ENCODE assay signal across 16 cellular contexts in genomic region chr6:112017760-112018537, GRCh38. TPM values are rescaled to one million over a fixed set of nuclear protein-coding genes. Genes with fewer than 3 reads are reported as not detected.
DNase-seq lines count a peak whose midpoint lies in the region; ATAC-seq and TF ChIP-seq lines count a peak whose summit lies in the region.
"Had no signal": no experiment of that assay in that cellular context is flagged by ENCODE, and none has a peak within 500 bp of the region (broad histone marks: within the 10 kb centered on the region; RNA-seq: fewer than 3 reads in every experiment).

No MANE protein-coding gene starts in this region.

- H2AFZ ChIP-seq in osteoblast (ENCODE audit: low read length) = peak overlapping the region; percentile 41

- H3K27ac ChIP-seq in osteoblast (ENCODE audit: low read depth, low read length) = peak overlapping the region; percentile 58

- no peaks in the 10 kb centered on the region for H3K27me3 Mint-ChIP-seq in stimulated activated naive CD8-positive, alpha-beta T cell treated with anti-CD3 and anti-CD28 coated beads, Interleukin-15, Interleukin-2, amounts not matched to agents 100 ng/mL and 50 ng/mL, for 24 hours
- no peaks in the 10 kb centered on the region for H3K27me3 Mint-ChIP-seq in activated naive CD8-positive, alpha-beta T cell treated with anti-CD3 and anti-CD28 coated beads, Interleukin-2, amount 50 U/mL, for 24 hours
- H3K27me3 Mint-ChIP-seq: natural killer cell treated with Interleukin-12 subunit alpha and Interleukin-12 subunit beta and Interleukin-15 and Interleukin-18, amount 100 ng/mL, for 72 hours had no signal

- peak overlapping the region; percentile 66 for H3K4me3 Mint-ChIP-seq in stimulated activated naive CD8-positive, alpha-beta T cell treated with anti-CD3 and anti-CD28 coated beads, Interleukin-15, Interleukin-2, amounts not matched to agents 100 ng/mL and 50 ng/mL, for 24 hours
- H3K4me3 Mint-ChIP-seq in activated naive CD8-positive, alpha-beta T cell treated with anti-CD3 and anti-CD28 coated beads, Interleukin-2, amount 50 U/mL, for 24 hours = peak overlapping the region; percentile 59
- H3K4me3 Mint-ChIP-seq: natural killer cell treated with Interleukin-12 subunit alpha and Interleukin-12 subunit beta and Interleukin-15 and Interleukin-18, amount 100 ng/mL, for 72 hours had no signal

- no peak for ATAC-seq in stimulated activated naive CD8-positive, alpha-beta T cell treated with anti-CD3 and anti-CD28 coated beads, Interleukin-15, Interleukin-2, amounts not matched to agents 100 U/mL and 50 U/mL, for 24 hours
- ATAC-seq in activated naive CD8-positive, alpha-beta T cell treated with anti-CD3 and anti-CD28 coated beads, Interleukin-2, amount 50 U/mL, for 24 hours = no peak
- no peak for ATAC-seq in GM21367 (IDR thresholded peaks at IDR 0.05; ENCODE audit: unreplicated experiment)
- ATAC-seq: natural killer cell treated with Interleukin-12 subunit alpha and Interleukin-12 subunit beta and Interleukin-15 and Interleukin-18, amount 100 ng/mL, for 72 hours had no signal

- H3K4me2 ChIP-seq in osteoblast (ENCODE audit: insufficient read depth, low read length) = peak overlapping the region; percentile 49

- H3K36me3 ChIP-seq in osteoblast (ENCODE audit: insufficient read depth, low read length) = no peaks in the 10 kb centered on the region

- H3K9me3 ChIP-seq in osteoblast (ENCODE audit: low read depth, low read length) = no peaks in the 10 kb centered on the region
- H3K9me3 ChIP-seq: Caco-2 had no signal

- no peak for DNase-seq in stimulated activated naive CD8-positive, alpha-beta T cell treated with anti-CD3 and anti-CD28 coated beads, Interleukin-15, Interleukin-2, amounts not matched to agents 100 U/mL and 50 U/mL, for 24 hours
- DNase-seq in activated naive CD8-positive, alpha-beta T cell treated with anti-CD3 and anti-CD28 coated beads, Interleukin-2, amount 50 U/mL, for 24 hours = no peak
- DNase-seq in osteoblast (ENCODE audit: insufficient read length, low spot score, missing footprints) (no peak), anterior cingulate cortex (lab: John Stamatoyannopoulos, UW) (no peak), DMS79 treated with DMSO at 0.1 percent for 48 hours (lab: John Stamatoyannopoulos, UW) (no peak)
- DNase-seq: activated effector memory CD4-positive, alpha-beta T cell treated with Interleukin-2 at 50 U/mL for 16 hours; AML-193; NCI-H1694; NCI-H446; stimulated activated naive CD4-positive, alpha-beta T cell had no signal

- no peaks in the 10 kb centered on the region for H4K20me1 ChIP-seq in osteoblast (ENCODE audit: insufficient read depth, low read length)

- H3K79me2 ChIP-seq in osteoblast (ENCODE audit: insufficient read depth, low read length) = no peaks in the 10 kb centered on the region

- H3K9me3 Mint-ChIP-seq in stimulated activated naive CD8-positive, alpha-beta T cell treated with anti-CD3 and anti-CD28 coated beads, Interleukin-15, Interleukin-2, amounts not matched to agents 100 ng/mL and 50 ng/mL, for 24 hours = no peaks in the 10 kb centered on the region
- no peaks in the 10 kb centered on the region for H3K9me3 Mint-ChIP-seq in activated naive CD8-positive, alpha-beta T cell treated with anti-CD3 and anti-CD28 coated beads, Interleukin-2, amount 50 U/mL, for 24 hours
- H3K9me3 Mint-ChIP-seq: natural killer cell treated with Interleukin-12 subunit alpha and Interleukin-12 subunit beta and Interleukin-15 and Interleukin-18, amount 100 ng/mL, for 72 hours had no signal

- H3K4me1 Mint-ChIP-seq in stimulated activated naive CD8-positive, alpha-beta T cell treated with anti-CD3 and anti-CD28 coated beads, Interleukin-15, Interleukin-2, amounts not matched to agents 100 ng/mL and 50 ng/mL, for 24 hours (ENCODE audit: low read depth) = peaks cover 55% of the 10 kb centered on the region
- peaks cover 56% of the 10 kb centered on the region for H3K4me1 Mint-ChIP-seq in activated naive CD8-positive, alpha-beta T cell treated with anti-CD3 and anti-CD28 coated beads, Interleukin-2, amount 50 U/mL, for 24 hours

- peak overlapping the region; percentile 10 for H3K4me3 ChIP-seq in osteoblast (ENCODE audit: insufficient read depth, low read length)

- H3K4me1 ChIP-seq in osteoblast (ENCODE audit: insufficient read depth, low read length) = peaks cover 51% of the 10 kb centered on the region
- H3K4me1 ChIP-seq: Caco-2 had no signal

- no peak for TF ChIP-seq CTCF in osteoblast (IDR thresholded peaks at IDR 0.05; ENCODE audit: extremely low read depth, low read depth, low read length)

- H3K36me3 Mint-ChIP-seq in stimulated activated naive CD8-positive, alpha-beta T cell treated with anti-CD3 and anti-CD28 coated beads, Interleukin-15, Interleukin-2, amounts not matched to agents 100 ng/mL and 50 ng/mL, for 24 hours (ENCODE audit: low read depth) = no peaks in the 10 kb centered on the region
- no peaks in the 10 kb centered on the region for H3K36me3 Mint-ChIP-seq in activated naive CD8-positive, alpha-beta T cell treated with anti-CD3 and anti-CD28 coated beads, Interleukin-2, amount 50 U/mL, for 24 hours (ENCODE audit: low read depth)
- H3K36me3 Mint-ChIP-seq: natural killer cell treated with Interleukin-12 subunit alpha and Interleukin-12 subunit beta and Interleukin-15 and Interleukin-18, amount 100 ng/mL, for 72 hours had no signal

- no peaks in the 10 kb centered on the region for H3K27me3 ChIP-seq in osteoblast (ENCODE audit: insufficient read depth, low read length)

- H3K27ac Mint-ChIP-seq in stimulated activated naive CD8-positive, alpha-beta T cell treated with anti-CD3 and anti-CD28 coated beads, Interleukin-15, Interleukin-2, amounts not matched to agents 100 ng/mL and 50 ng/mL, for 24 hours = peak overlapping the region; percentile 96
- peak overlapping the region; percentile 95 for H3K27ac Mint-ChIP-seq in activated naive CD8-positive, alpha-beta T cell treated with anti-CD3 and anti-CD28 coated beads, Interleukin-2, amount 50 U/mL, for 24 hours
- H3K27ac Mint-ChIP-seq: natural killer cell treated with Interleukin-12 subunit alpha and Interleukin-12 subunit beta and Interleukin-15 and Interleukin-18, amount 100 ng/mL, for 72 hours had no signal

RNA-seq across cellular contexts. Expression of gene CCN6, which starts 36.0 kb away (rescaled TPM):
- 6.8 and 6.9 TPM in 2 replicates for total RNA-seq in osteoblast
- total RNA-seq: Caco-2; H1; mesenteric fat pad; natural killer cell treated with Interleukin-12 subunit alpha and Interleukin-12 subunit beta and Interleukin-15 and Interleukin-18, amount 100 ng/mL, for 72 hours had no signal
